36 cellular contexts compared by ENCODE assay signal in the genomic region with DNA sequence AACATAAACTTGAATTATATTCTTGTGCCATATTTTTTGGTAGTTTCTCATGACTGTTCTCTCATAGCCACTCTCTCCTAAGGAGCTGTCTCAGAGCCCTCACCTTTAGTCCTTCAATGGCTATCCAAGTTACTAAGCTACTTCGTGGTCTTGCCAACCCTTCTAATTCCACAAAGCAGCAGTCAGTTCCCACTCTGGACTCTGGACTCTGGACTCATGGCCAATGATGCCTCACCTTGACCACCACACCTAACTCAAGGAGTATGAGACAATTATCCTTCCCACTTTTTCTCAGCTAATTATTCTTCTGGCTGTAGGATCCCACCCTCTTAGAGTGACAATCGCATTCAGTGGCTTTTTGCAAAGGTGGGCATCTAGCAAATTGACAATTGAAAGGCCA. TPM values are rescaled to one million over a fixed set of nuclear protein-coding genes. Genes with fewer than 3 reads are reported as not detected.
"Had no signal": no experiment of that assay in that cellular context is flagged by ENCODE, and none has a peak within 500 bp of the region (broad histone marks: within the 10 kb centered on the region; RNA-seq: fewer than 3 reads in every experiment).

No MANE protein-coding gene starts in this region.

- H3K36me3 ChIP-seq: adrenal gland, brain microvascular endothelial cell, breast epithelium had no signal

- ATAC-seq: activated CD8-positive, alpha-beta T cell treated with anti-CD3 and anti-CD28 coated beads for 36 hours; activated naive CD4-positive, alpha-beta T cell treated with anti-CD3 and anti-CD28 coated beads, Interleukin-2, amount 50 U/mL, for 72 hours; activated T-cell treated with anti-CD3 and anti-CD28 coated beads, Interleukin-2, amount 50 U/mL, for 4 hours; activated T-cell treated with anti-CD3 and anti-CD28 coated beads, Interleukin-2, amount 50 U/mL, for 72 hours; activated T-helper 17 cell treated with anti-CD3 and anti-CD28 coated beads, Interleukin-2, amount 50 U/mL, for 72 hours; body of pancreas had no signal

- H3K9me3 Mint-ChIP-seq: activated CD4-positive, alpha-beta T cell treated with anti-CD3 and anti-CD28 coated beads, Interleukin-2, amount 10 ng/mL, durations not matched to agents 24 days and 14 days; activated naive CD8-positive, alpha-beta T cell treated with anti-CD3 and anti-CD28 coated beads for 36 hours; activated T-helper 1 cell treated with anti-CD3 and anti-CD28 coated beads, Interleukin-12 subunit alpha, Interleukin-12 subunit beta, Interleukin-2, Interleukin-4 antibody, amounts not matched to agents 30 ng/mL and 10 ng/mL and 1 ng/mL, durations not matched to agents 14 hours and 24 hours and 36 hours; T-helper 1 cell treated with Interleukin-12 subunit alpha and Interleukin-12 subunit beta and Interleukin-4 antibody, amounts not matched to agents 30 μg/mL and 1 μg/mL, for 36 hours had no signal

- H3K27ac ChIP-seq: adrenal gland, body of pancreas, brain microvascular endothelial cell, breast epithelium, VCaP had no signal

- H3K27me3 ChIP-seq: adrenal gland, body of pancreas, brain microvascular endothelial cell, breast epithelium had no signal

- H3K9me3 ChIP-seq: body of pancreas, breast epithelium had no signal

- H3K27me3 Mint-ChIP-seq: activated B cell treated with CpG ODN at 0.5 μM for 24 hours; activated CD4-positive, alpha-beta memory T cell treated with anti-CD3 and anti-CD28 coated beads for 36 hours; activated CD4-positive, alpha-beta T cell treated with anti-CD3 and anti-CD28 coated beads, Interleukin-2, amount 10 ng/mL, durations not matched to agents 24 days and 14 days; activated CD8-positive, alpha-beta T cell treated with anti-CD3 and anti-CD28 coated beads for 36 hours; activated naive CD8-positive, alpha-beta T cell treated with anti-CD3 and anti-CD28 coated beads for 36 hours; activated T-helper 17 cell treated with anti-CD3 and anti-CD28 coated beads, Interleukin-2, amount 50 U/mL, for 72 hours had no signal

- H3K4me1 Mint-ChIP-seq: activated B cell treated with CpG ODN at 0.5 μM for 24 hours; activated CD4-positive, alpha-beta T cell treated with anti-CD3 and anti-CD28 coated beads, Interleukin-2, amount 10 ng/mL, durations not matched to agents 24 days and 14 days; activated naive CD8-positive, alpha-beta T cell treated with anti-CD3 and anti-CD28 coated beads for 36 hours; activated T-helper 17 cell treated with anti-CD3 and anti-CD28 coated beads, Interleukin-2, amount 50 U/mL, for 72 hours had no signal

- H3K36me3 Mint-ChIP-seq: activated CD4-positive, alpha-beta memory T cell treated with anti-CD3 and anti-CD28 coated beads for 36 hours; activated naive CD4-positive, alpha-beta T cell treated with anti-CD3 and anti-CD28 coated beads, Interleukin-2, amount 50 U/mL, for 72 hours; activated naive CD8-positive, alpha-beta T cell treated with anti-CD3 and anti-CD28 coated beads for 36 hours had no signal

- H3K27ac Mint-ChIP-seq: activated B cell treated with CpG ODN at 0.5 μM for 24 hours; activated CD4-positive, alpha-beta memory T cell treated with anti-CD3 and anti-CD28 coated beads for 36 hours; activated CD4-positive, alpha-beta T cell treated with anti-CD3 and anti-CD28 coated beads, Interleukin-2, amount 10 ng/mL, durations not matched to agents 24 days and 14 days; activated CD8-positive, alpha-beta T cell treated with anti-CD3 and anti-CD28 coated beads for 36 hours; activated naive CD4-positive, alpha-beta T cell treated with anti-CD3 and anti-CD28 coated beads for 36 hours; activated naive CD4-positive, alpha-beta T cell treated with anti-CD3 and anti-CD28 coated beads, Interleukin-2, amount 50 U/mL, for 72 hours; activated naive CD8-positive, alpha-beta T cell treated with anti-CD3 and anti-CD28 coated beads for 36 hours; activated T-cell treated with anti-CD3 and anti-CD28 coated beads, Interleukin-2, amount 50 U/mL, for 72 hours; activated T-helper 1 cell treated with anti-CD3 and anti-CD28 coated beads, Interleukin-12 subunit alpha, Interleukin-12 subunit beta, Interleukin-2, Interleukin-4 antibody, amounts not matched to agents 30 ng/mL and 10 ng/mL and 1 ng/mL, durations not matched to agents 14 hours and 24 hours and 36 hours; activated T-helper 17 cell treated with anti-CD3 and anti-CD28 coated beads, Interleukin-2, amount 50 U/mL, for 72 hours; T-helper 1 cell treated with Interleukin-12 subunit alpha and Interleukin-12 subunit beta and Interleukin-4 antibody, amounts not matched to agents 30 μg/mL and 1 μg/mL, for 36 hours; T-helper 2 cell treated with Interferon-gamma antibody and Interleukin-4, amounts not matched to agents 5 μg/mL and 100 μg/mL, for 36 hours had no signal

- H3K4me3 ChIP-seq: adrenal gland, body of pancreas, breast epithelium had no signal

- H3K4me3 Mint-ChIP-seq: activated B cell treated with CpG ODN at 0.5 μM for 24 hours; activated CD4-positive, alpha-beta memory T cell treated with anti-CD3 and anti-CD28 coated beads for 36 hours; activated CD4-positive, alpha-beta T cell treated with anti-CD3 and anti-CD28 coated beads, Interleukin-2, amount 10 ng/mL, durations not matched to agents 24 days and 14 days; activated CD8-positive, alpha-beta T cell treated with anti-CD3 and anti-CD28 coated beads for 36 hours; activated naive CD4-positive, alpha-beta T cell treated with anti-CD3 and anti-CD28 coated beads for 36 hours; activated naive CD8-positive, alpha-beta T cell treated with anti-CD3 and anti-CD28 coated beads for 36 hours; activated T-cell treated with anti-CD3 and anti-CD28 coated beads, Interleukin-2, amount 50 U/mL, for 4 hours; activated T-cell treated with anti-CD3 and anti-CD28 coated beads, Interleukin-2, amount 50 U/mL, for 72 hours; activated T-helper 1 cell treated with anti-CD3 and anti-CD28 coated beads, Interleukin-12 subunit alpha, Interleukin-12 subunit beta, Interleukin-2, Interleukin-4 antibody, amounts not matched to agents 30 ng/mL and 10 ng/mL and 1 ng/mL, durations not matched to agents 14 hours and 24 hours and 36 hours; activated T-helper 17 cell treated with anti-CD3 and anti-CD28 coated beads, Interleukin-2, amount 50 U/mL, for 72 hours; T-helper 1 cell treated with Interleukin-12 subunit alpha and Interleukin-12 subunit beta and Interleukin-4 antibody, amounts not matched to agents 30 μg/mL and 1 μg/mL, for 36 hours; T-helper 2 cell treated with Interferon-gamma antibody and Interleukin-4, amounts not matched to agents 5 μg/mL and 100 μg/mL, for 36 hours had no signal

- DNase-seq: activated B cell treated with CpG ODN at 0.5 μM for 24 hours; activated CD4-positive, alpha-beta memory T cell treated with anti-CD3 and anti-CD28 coated beads for 36 hours; activated CD4-positive, alpha-beta T cell treated with anti-CD3 and anti-CD28 coated beads for 4 hours; activated CD4-positive, alpha-beta T cell treated with anti-CD3 and anti-CD28 coated beads, Interleukin-2, amount 10 ng/mL, durations not matched to agents 24 days and 14 days; activated CD4-positive, alpha-beta T cell treated with anti-CD3 and anti-CD28 coated beads, Interleukin-2, amount 50 U/mL, for 1 hour; activated CD4-positive, alpha-beta T cell treated with anti-CD3 and anti-CD28 coated beads, Interleukin-2, amount 50 U/mL, for 4 hours; activated CD4-positive, CD25-positive, alpha-beta regulatory T cell treated with anti-CD3 and anti-CD28 coated beads, Interleukin-2, amount 50 U/mL, for 72 hours; activated CD8-positive, alpha-beta memory T cell treated with anti-CD3 and anti-CD28 coated beads, Interleukin-2, amount 50 U/mL, for 4 hours; activated CD8-positive, alpha-beta T cell treated with anti-CD3 and anti-CD28 coated beads for 36 hours; activated effector memory CD4-positive, alpha-beta T cell treated with anti-CD3 and anti-CD28 coated beads, Interleukin-2, amount 50 U/mL, for 16 hours; activated gamma-delta T cell treated with Interleukin-2 at 50 U/mL for 16 hours; activated naive CD4-positive, alpha-beta T cell; activated naive CD4-positive, alpha-beta T cell treated with anti-CD3 and anti-CD28 coated beads for 36 hours; activated naive CD4-positive, alpha-beta T cell treated with anti-CD3 and anti-CD28 coated beads, Interleukin-2, amount 50 U/mL, for 16 hours; activated naive CD8-positive, alpha-beta T cell treated with anti-CD3 and anti-CD28 coated beads for 36 hours; activated T-cell treated with anti-CD3 and anti-CD28 coated beads for 4 hours; activated T-cell treated with anti-CD3 and anti-CD28 coated beads, Interleukin-2, amount 50 U/mL, for 1 hour; activated T-cell treated with anti-CD3 and anti-CD28 coated beads, Interleukin-2, amount 50 U/mL, for 4 hours; activated T-cell treated with anti-CD3 and anti-CD28 coated beads, Interleukin-2, amount 50 U/mL, for 72 hours; adrenal gland; amniotic stem cell; aorta; body of pancreas; brain microvascular endothelial cell; central memory CD4-positive, alpha-beta T cell; T-helper 1 cell; T-helper 2 cell; T-helper 9 cell had no signal

- H3K4me1 ChIP-seq: adrenal gland, body of pancreas, breast epithelium had no signal

RNA-seq across cellular contexts. Expression of a gene that starts 42.2 kb away (rescaled TPM):
- total RNA-seq: activated CD4-positive, alpha-beta memory T cell treated with anti-CD3 and anti-CD28 coated beads for 36 hours; activated CD8-positive, alpha-beta memory T cell treated with anti-CD3 and anti-CD28 coated beads for 36 hours; activated naive CD4-positive, alpha-beta T cell treated with anti-CD3 and anti-CD28 coated beads for 36 hours; activated T-helper 17 cell treated with anti-CD3 and anti-CD28 coated beads, Interleukin-2, amount 50 U/mL, for 72 hours had no signal
